In genomic region chr22:50189849-50190181, GRCh38 we compare ENCODE assay signal across 8 cellular contexts. TPM values are rescaled to one million over a fixed set of nuclear protein-coding genes. Genes with fewer than 3 reads are reported as not detected.
DNase-seq lines count a peak whose midpoint lies in the region; ATAC-seq and TF ChIP-seq lines count a peak whose summit lies in the region.

No MANE protein-coding gene starts in this region.

- TF ChIP-seq CTCF in OCI-LY1 (IDR thresholded peaks at IDR 0.05; ENCODE audit: low read length), result no peak
- no peak for TF ChIP-seq CTCF in epithelial cell of proximal tubule (conservative IDR thresholded peaks at IDR 0.05; ENCODE audit: low read depth, low read length)
- TF ChIP-seq CTCF in retinal pigment epithelial cell (conservative IDR thresholded peaks at IDR 0.05; ENCODE audit: low read depth, low read length), result no peak

- no peaks in the 10 kb centered on the region for H3K9me2 ChIP-seq in OCI-LY1 (ENCODE audit: low read depth, low read length)

- peaks cover 88% of the 10 kb centered on the region for H3K4me1 ChIP-seq in OCI-LY1 (ENCODE audit: insufficient read depth, low read length, severe bottlenecking)

- H3K4me3 ChIP-seq in OCI-LY1 (ENCODE audit: low read depth, low read length, poor library complexity, severe bottlenecking), result peak overlapping the region; percentile 97
- H3K4me3 ChIP-seq in epithelial cell of proximal tubule (ENCODE audit: low read depth, low read length), result peak overlapping the region; percentile 60
- H3K4me3 ChIP-seq in retinal pigment epithelial cell (ENCODE audit: low read length), result peak overlapping the region; percentile 46

- no peak overlapping the region for H2AFZ ChIP-seq in OCI-LY1 (ENCODE audit: low read length)

- H3F3A ChIP-seq in OCI-LY1 (ENCODE audit: insufficient read depth, low read length), result peaks cover 23% of the 10 kb centered on the region; the same call in 1 of the 2 replicates

- H3K27ac ChIP-seq in OCI-LY1 (ENCODE audit: low read depth, low read length, poor library complexity, severe bottlenecking), result peak overlapping the region; percentile 100

- peaks cover 5% of the 10 kb centered on the region; the same call in 1 of the 2 replicates for H3K79me2 ChIP-seq in OCI-LY1 (ENCODE audit: insufficient read depth, low read length)

- peak; percentile 0 for ATAC-seq in GM18867 (IDR thresholded peaks at IDR 0.05; ENCODE audit: unreplicated experiment)
- ATAC-seq in HG03439 (IDR thresholded peaks at IDR 0.05; ENCODE audit: unreplicated experiment), result no peak
- no peak for ATAC-seq in HG02610 (IDR thresholded peaks at IDR 0.05; ENCODE audit: unreplicated experiment)

- DNase-seq in epithelial cell of proximal tubule (ENCODE audit: low read depth), result no peak
- DNase-seq in retinal pigment epithelial cell (ENCODE audit: low read depth), result no peak
- no peak for DNase-seq in inferior parietal cortex (ENCODE audit: extremely low spot score)
- DNase-seq in HPDE6-E6E7 (ENCODE audit: extremely low spot score), result no peak

- peak overlapping the region; percentile 77; the same call in 1 of the 2 replicates for H3K9ac ChIP-seq in OCI-LY1 (ENCODE audit: low read length)

- H3K4me2 ChIP-seq in OCI-LY1 (ENCODE audit: low read length), result peak overlapping the region; percentile 77

- peaks cover 39% of the 10 kb centered on the region; the same call in 1 of the 2 replicates for H3K36me3 ChIP-seq in OCI-LY1 (ENCODE audit: insufficient read depth, low read length)

- H3K9me3 ChIP-seq in OCI-LY1 (ENCODE audit: low read length), result no peaks in the 10 kb centered on the region

- H3K27me3 ChIP-seq in OCI-LY1 (ENCODE audit: insufficient read depth, low read length), result no peaks in the 10 kb centered on the region

- H4K20me1 ChIP-seq in OCI-LY1 (ENCODE audit: insufficient read depth, low read length), result no peaks in the 10 kb centered on the region

RNA-seq across cellular contexts. Expression of gene TRABD, which starts 4.1 kb away (rescaled TPM):
- total RNA-seq in epithelial cell of proximal tubule, result 55.5 and 68.9 TPM in 2 replicates

RNA-seq across cellular contexts. Expression of gene SELENOO, which starts 11.0 kb away (rescaled TPM):
- 31.0 and 31.1 TPM in 2 replicates for total RNA-seq in epithelial cell of proximal tubule

RNA-seq across cellular contexts. Expression of gene PANX2, which starts 19.3 kb away (rescaled TPM):
- 0.07 and 0.12 TPM in 2 replicates for total RNA-seq in epithelial cell of proximal tubule

RNA-seq across cellular contexts. Expression of gene TUBGCP6, which starts 55.0 kb away (rescaled TPM):
- 19.8 and 26.1 TPM in 2 replicates for total RNA-seq in epithelial cell of proximal tubule

Comparison
In these comparisons a context has a peak if more than half of its experiments do, and no peak if none do; other contexts are left out.
1. H3K4me3 ChIP-seq: peak in every context shown above with its lines; median percentile 97 in OCI-LY1; 60 in epithelial cell of proximal tubule; 46 in retinal pigment epithelial cell.